ENCODE assay signal across 2 cellular contexts in the genomic region with DNA sequence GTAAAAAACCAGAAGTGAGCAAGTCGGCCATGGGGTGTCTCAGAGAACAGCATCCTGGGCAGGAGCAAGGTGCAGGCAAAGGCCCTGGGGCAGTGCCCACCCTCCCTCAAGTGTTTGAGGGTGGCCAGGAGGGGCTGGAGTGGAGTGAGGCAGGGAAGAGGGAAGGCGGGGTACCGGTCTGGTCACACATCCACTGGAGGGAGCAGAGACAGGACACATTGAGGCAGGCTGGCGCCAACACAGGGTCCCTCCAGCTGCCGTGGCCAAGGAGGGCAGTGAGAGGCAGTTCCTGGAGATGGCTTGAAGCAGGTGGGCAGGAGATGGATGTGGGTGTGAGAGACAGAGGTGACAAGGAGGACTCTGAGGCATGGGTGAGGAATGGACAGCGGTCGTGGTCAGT.
A peak's percentile ranks its signal among the peaks of the same experiment; 100 is the strongest.
TF ChIP-seq lines count a peak whose summit lies in the region.

No MANE protein-coding gene starts in this region.

TF ChIP-seq in K562, 482 proteins besides CTCF, POLR2A, EP300 and RAD21:
- TF ChIP-seq, protein P1, sequence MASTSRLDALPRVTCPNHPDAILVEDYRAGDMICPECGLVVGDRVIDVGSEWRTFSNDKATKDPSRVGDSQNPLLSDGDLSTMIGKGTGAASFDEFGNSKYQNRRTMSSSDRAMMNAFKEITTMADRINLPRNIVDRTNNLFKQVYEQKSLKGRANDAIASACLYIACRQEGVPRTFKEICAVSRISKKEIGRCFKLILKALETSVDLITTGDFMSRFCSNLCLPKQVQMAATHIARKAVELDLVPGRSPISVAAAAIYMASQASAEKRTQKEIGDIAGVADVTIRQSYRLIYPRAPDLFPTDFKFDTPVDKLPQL (IDR thresholded peaks at IDR 0.05; ENCODE audit: extremely low read depth, insufficient read length): no peak
- TF ChIP-seq, protein P2, sequence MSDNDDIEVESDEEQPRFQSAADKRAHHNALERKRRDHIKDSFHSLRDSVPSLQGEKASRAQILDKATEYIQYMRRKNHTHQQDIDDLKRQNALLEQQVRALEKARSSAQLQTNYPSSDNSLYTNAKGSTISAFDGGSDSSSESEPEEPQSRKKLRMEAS (CRISPR knock-in tag; IDR thresholded peaks at IDR 0.05): 0 out of 2 replicates have a peak, but pooled peaks have one; percentile 17
- no peak for TF ChIP-seq SRSF7 (optimal IDR thresholded peaks at IDR 0.05; ENCODE audit: low read depth, low read length)
- TF ChIP-seq MCM7 (IDR thresholded peaks at IDR 0.05): 0 out of 4 replicates have a peak, but pooled peaks of 1 of the 2 experiments have one; percentile 15
- TF ChIP-seq ZFP1 (CRISPR knock-in tag; IDR thresholded peaks at IDR 0.05): no peak
- TF ChIP-seq, protein P3, sequence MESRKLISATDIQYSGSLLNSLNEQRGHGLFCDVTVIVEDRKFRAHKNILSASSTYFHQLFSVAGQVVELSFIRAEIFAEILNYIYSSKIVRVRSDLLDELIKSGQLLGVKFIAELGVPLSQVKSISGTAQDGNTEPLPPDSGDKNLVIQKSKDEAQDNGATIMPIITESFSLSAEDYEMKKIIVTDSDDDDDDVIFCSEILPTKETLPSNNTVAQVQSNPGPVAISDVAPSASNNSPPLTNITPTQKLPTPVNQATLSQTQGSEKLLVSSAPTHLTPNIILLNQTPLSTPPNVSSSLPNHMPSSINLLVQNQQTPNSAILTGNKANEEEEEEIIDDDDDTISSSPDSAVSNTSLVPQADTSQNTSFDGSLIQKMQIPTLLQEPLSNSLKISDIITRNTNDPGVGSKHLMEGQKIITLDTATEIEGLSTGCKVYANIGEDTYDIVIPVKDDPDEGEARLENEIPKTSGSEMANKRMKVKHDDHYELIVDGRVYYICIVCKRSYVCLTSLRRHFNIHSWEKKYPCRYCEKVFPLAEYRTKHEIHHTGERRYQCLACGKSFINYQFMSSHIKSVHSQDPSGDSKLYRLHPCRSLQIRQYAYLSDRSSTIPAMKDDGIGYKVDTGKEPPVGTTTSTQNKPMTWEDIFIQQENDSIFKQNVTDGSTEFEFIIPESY (CRISPR knock-in tag; IDR thresholded peaks at IDR 0.05): no peak
- no peak for TF ChIP-seq OTX1 (CRISPR knock-in tag; IDR thresholded peaks at IDR 0.05)
- no peak for TF ChIP-seq ZNF79 (CRISPR knock-in tag; IDR thresholded peaks at IDR 0.05; ENCODE audit: low read depth)
- TF ChIP-seq, protein P4, sequence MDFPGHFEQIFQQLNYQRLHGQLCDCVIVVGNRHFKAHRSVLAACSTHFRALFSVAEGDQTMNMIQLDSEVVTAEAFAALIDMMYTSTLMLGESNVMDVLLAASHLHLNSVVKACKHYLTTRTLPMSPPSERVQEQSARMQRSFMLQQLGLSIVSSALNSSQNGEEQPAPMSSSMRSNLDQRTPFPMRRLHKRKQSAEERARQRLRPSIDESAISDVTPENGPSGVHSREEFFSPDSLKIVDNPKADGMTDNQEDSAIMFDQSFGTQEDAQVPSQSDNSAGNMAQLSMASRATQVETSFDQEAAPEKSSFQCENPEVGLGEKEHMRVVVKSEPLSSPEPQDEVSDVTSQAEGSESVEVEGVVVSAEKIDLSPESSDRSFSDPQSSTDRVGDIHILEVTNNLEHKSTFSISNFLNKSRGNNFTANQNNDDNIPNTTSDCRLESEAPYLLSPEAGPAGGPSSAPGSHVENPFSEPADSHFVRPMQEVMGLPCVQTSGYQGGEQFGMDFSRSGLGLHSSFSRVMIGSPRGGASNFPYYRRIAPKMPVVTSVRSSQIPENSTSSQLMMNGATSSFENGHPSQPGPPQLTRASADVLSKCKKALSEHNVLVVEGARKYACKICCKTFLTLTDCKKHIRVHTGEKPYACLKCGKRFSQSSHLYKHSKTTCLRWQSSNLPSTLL (IDR thresholded peaks at IDR 0.05): no peak
- TF ChIP-seq, protein P5, sequence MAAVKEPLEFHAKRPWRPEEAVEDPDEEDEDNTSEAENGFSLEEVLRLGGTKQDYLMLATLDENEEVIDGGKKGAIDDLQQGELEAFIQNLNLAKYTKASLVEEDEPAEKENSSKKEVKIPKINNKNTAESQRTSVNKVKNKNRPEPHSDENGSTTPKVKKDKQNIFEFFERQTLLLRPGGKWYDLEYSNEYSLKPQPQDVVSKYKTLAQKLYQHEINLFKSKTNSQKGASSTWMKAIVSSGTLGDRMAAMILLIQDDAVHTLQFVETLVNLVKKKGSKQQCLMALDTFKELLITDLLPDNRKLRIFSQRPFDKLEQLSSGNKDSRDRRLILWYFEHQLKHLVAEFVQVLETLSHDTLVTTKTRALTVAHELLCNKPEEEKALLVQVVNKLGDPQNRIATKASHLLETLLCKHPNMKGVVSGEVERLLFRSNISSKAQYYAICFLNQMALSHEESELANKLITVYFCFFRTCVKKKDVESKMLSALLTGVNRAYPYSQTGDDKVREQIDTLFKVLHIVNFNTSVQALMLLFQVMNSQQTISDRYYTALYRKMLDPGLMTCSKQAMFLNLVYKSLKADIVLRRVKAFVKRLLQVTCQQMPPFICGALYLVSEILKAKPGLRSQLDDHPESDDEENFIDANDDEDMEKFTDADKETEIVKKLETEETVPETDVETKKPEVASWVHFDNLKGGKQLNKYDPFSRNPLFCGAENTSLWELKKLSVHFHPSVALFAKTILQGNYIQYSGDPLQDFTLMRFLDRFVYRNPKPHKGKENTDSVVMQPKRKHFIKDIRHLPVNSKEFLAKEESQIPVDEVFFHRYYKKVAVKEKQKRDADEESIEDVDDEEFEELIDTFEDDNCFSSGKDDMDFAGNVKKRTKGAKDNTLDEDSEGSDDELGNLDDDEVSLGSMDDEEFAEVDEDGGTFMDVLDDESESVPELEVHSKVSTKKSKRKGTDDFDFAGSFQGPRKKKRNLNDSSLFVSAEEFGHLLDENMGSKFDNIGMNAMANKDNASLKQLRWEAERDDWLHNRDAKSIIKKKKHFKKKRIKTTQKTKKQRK (IDR thresholded peaks at IDR 0.05; ENCODE audit: borderline replicate concordance, low read depth, low read length): no peak
- TF ChIP-seq KLF1 (tag; IDR thresholded peaks at IDR 0.05): no peak

TF ChIP-seq in H1, 55 proteins besides CTCF, POLR2A, EP300 and RAD21:
- TF ChIP-seq, protein P6, sequence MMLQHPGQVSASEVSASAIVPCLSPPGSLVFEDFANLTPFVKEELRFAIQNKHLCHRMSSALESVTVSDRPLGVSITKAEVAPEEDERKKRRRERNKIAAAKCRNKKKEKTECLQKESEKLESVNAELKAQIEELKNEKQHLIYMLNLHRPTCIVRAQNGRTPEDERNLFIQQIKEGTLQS (IDR thresholded peaks at IDR 0.05; ENCODE audit: insufficient read depth, low read depth, low read length): no peak
